ENCODE assay signal across 19 cellular contexts in the genomic region with DNA sequence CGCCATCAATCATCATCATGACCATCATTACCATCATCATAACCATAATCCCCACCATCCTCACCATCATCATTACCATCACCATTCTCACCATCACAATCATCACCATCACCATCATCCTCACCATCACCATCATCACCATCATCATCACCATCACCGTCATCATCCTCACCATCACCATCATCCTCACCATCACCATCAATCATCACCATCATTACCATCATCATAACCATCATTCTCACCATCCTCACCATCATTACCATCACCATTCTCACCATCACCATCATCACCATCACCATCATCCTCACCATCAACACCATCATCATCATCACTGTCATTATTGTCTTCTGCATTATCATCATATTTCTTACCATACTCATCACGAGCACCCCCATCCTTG.
DNase-seq lines count a peak whose midpoint lies in the region; ATAC-seq, FAIRE-seq and TF ChIP-seq lines count a peak whose summit lies in the region.
"Had no signal": no experiment of that assay in that cellular context is flagged by ENCODE, and none has a peak within 500 bp of the region (broad histone marks: within the 10 kb centered on the region; RNA-seq: fewer than 3 reads in every experiment).

No MANE protein-coding gene starts in this region.

- no peak for TF ChIP-seq EP300 in A549 (IDR thresholded peaks at IDR 0.05)
- TF ChIP-seq EP300 in H1 (IDR thresholded peaks at IDR 0.05; ENCODE audit: borderline replicate concordance in 1 of 2, low read depth in 2 of 2, low read length in 2 of 2): no peak

- H3K4me1 ChIP-seq in A549: no peaks in the 10 kb centered on the region
- no peaks in the 10 kb centered on the region for H3K4me1 ChIP-seq in H9 (ENCODE audit: insufficient read depth, low read length)
- no peaks in the 10 kb centered on the region for H3K4me1 ChIP-seq in IMR-90 (ENCODE audit: control insufficient read depth, insufficient read depth, low read length)
- no peaks in the 10 kb centered on the region for H3K4me1 ChIP-seq in H1 (replicated peaks in 1 of 4; ENCODE audit: control insufficient read depth in 3 of 4, insufficient read depth in 4 of 4, low read length in 3 of 4)

- H2BK120ac ChIP-seq in H9 (ENCODE audit: low read depth, low read length, poor library complexity, severe bottlenecking): no peak overlapping the region
- no peak overlapping the region for H2BK120ac ChIP-seq in IMR-90 (ENCODE audit: low read depth, low read length)
- H2BK120ac ChIP-seq in H1 (replicated peaks; ENCODE audit: low read depth, low read length): no peak overlapping the region

- H4K5ac ChIP-seq in H9 (ENCODE audit: insufficient read length, low read depth, low read length) (no peak overlapping the region), IMR-90 (ENCODE audit: low read depth, low read length) (no peak overlapping the region), H1 (ENCODE audit: insufficient read length, low read depth, low read length) (no peak overlapping the region)

- H3K4me3 Mint-ChIP-seq in H9: no peak overlapping the region
- H3K4me3 Mint-ChIP-seq: CD4-positive, alpha-beta memory T cell; HFFc6 had no signal

- no peak overlapping the region for H2AFZ ChIP-seq in H9 (ENCODE audit: low read length)
- no peak overlapping the region for H2AFZ ChIP-seq in IMR-90 (replicated peaks; ENCODE audit: low read length, poor library complexity)
- no peak overlapping the region for H2AFZ ChIP-seq in H1 (ENCODE audit: low read length)

- CTCF ChIA-PET in A549 (lab: Yijun Ruan, JAX) (no interaction called here), IMR-90 (lab: Yijun Ruan, JAX) (no interaction called here), H1 (lab: Charles Lee; ENCODE audit: partially characterized antibody) (no interaction called here)

- no peaks in the 10 kb centered on the region for H4K20me1 ChIP-seq in H9 (ENCODE audit: control insufficient read depth, insufficient read depth, insufficient read length)
- no peaks in the 10 kb centered on the region for H4K20me1 ChIP-seq in IMR-90 (ENCODE audit: insufficient read depth, low read length)
- H4K20me1 ChIP-seq in H1 (replicated peaks in 1 of 2; ENCODE audit: control insufficient read depth in 1 of 2, insufficient read depth in 2 of 2, low read length in 2 of 2): peaks cover 0 to 5% of the 10 kb centered on the region in 2 experiments

- 21% methylated on average over 3 of the region's 3 CpGs for WGBS in A549 (ENCODE audit: missing lambda C conversion rate)
- 100% methylated on average over 3 of the region's 3 CpGs for WGBS in H9 (ENCODE audit: extremely low coverage, insufficient read length, low lambda C conversion rate)
- WGBS in IMR-90 (ENCODE audit: extremely low coverage in 2 of 2, insufficient read length in 1 of 2), 2 experiments: 28 to 100% methylated on average over 1 to 3 of the region's 3 CpGs
- WGBS in H1 (ENCODE audit: extremely low coverage in 1 of 2, insufficient coverage in 1 of 2, insufficient read length in 1 of 2, insufficient replicate concordance in 2 of 2, low coverage in 1 of 2, low lambda C conversion rate in 2 of 2, missing lambda C conversion rate in 1 of 2), 2 experiments: 67 to 100% methylated on average over 1 to 3 of the region's 3 CpGs

- no peaks in the 10 kb centered on the region for H3K23me2 ChIP-seq in H9 (ENCODE audit: insufficient read length, low read depth, low read length, poor library complexity, severe bottlenecking)
- H3K23me2 ChIP-seq in H1 (ENCODE audit: low read depth, low read length): peaks cover 8% of the 10 kb centered on the region; the same call in 1 of the 2 replicates

- no peak for TF ChIP-seq RAD21 in A549 (conservative IDR thresholded peaks at IDR 0.05 in 1 of 2, IDR thresholded peaks at IDR 0.05 in 1 of 2)
- no peak for TF ChIP-seq RAD21 in IMR-90 (IDR thresholded peaks at IDR 0.05; ENCODE audit: low read length)
- TF ChIP-seq RAD21 in H1 (IDR thresholded peaks at IDR 0.05 in 1 of 2, conservative IDR thresholded peaks at IDR 0.05 in 1 of 2; ENCODE audit: low read depth in 2 of 2, low read length in 2 of 2): no peak

- no peaks in the 10 kb centered on the region for H3K36me3 ChIP-seq in IMR-90 (ENCODE audit: control insufficient read depth, insufficient read depth, low read length)
- H3K36me3 ChIP-seq in H1 (ENCODE audit: control insufficient read depth in 2 of 4, insufficient read depth in 4 of 4, low read length in 3 of 4): no peaks in the 10 kb centered on the region

- H4K91ac ChIP-seq in H9 (ENCODE audit: insufficient read length, low read depth, low read length) (no peak overlapping the region), IMR-90 (ENCODE audit: insufficient read depth, low read depth, low read length) (no peak overlapping the region), H1 (replicated peaks; ENCODE audit: insufficient read length, low read length) (no peak overlapping the region)

- no TSS peak for BruUV-seq in IMR-90 (replicated peaks; lab: Mats Ljungman, UMichigan)

- no peak for TF ChIP-seq CTCF in A549 (IDR thresholded peaks at IDR 0.05)
- TF ChIP-seq CTCF in H9 (conservative IDR thresholded peaks at IDR 0.05): no peak
- no peak for TF ChIP-seq CTCF in IMR-90 (conservative IDR thresholded peaks at IDR 0.05; ENCODE audit: low read depth, low read length)
- TF ChIP-seq CTCF in H1 (IDR thresholded peaks at IDR 0.05; ENCODE audit: control extremely low read depth in 1 of 3, insufficient read depth in 1 of 3, low read depth in 1 of 3, low read length in 3 of 3): no peak

- H2BK15ac ChIP-seq in H9 (ENCODE audit: low read depth, low read length): no peak overlapping the region
- H2BK15ac ChIP-seq in IMR-90 (ENCODE audit: low read depth, low read length): no peak overlapping the region
- H2BK15ac ChIP-seq in H1 (ENCODE audit: low read length): no peak overlapping the region

- H4K8ac ChIP-seq in H9 (replicated peaks; ENCODE audit: insufficient read length, low read depth, low read length) (peak overlapping the region; percentile 27), IMR-90 (ENCODE audit: low read depth in 2 of 2, low read length in 2 of 2) (no peak overlapping the region), H1 (ENCODE audit: extremely low read depth, insufficient read depth, low read length) (no peak overlapping the region)

- H3K4ac ChIP-seq in H9 (ENCODE audit: low read depth, low read length) (no peak overlapping the region), IMR-90 (ENCODE audit: low read depth, low read length) (no peak overlapping the region), H1 (replicated peaks; ENCODE audit: insufficient read length, low read depth, low read length) (no peak overlapping the region)

- no peaks in the 10 kb centered on the region for H3K9me1 ChIP-seq in IMR-90 (ENCODE audit: insufficient read depth, low read length)

- FAIRE-seq in A549 (lab: Jason Lieb, UNC) (no peak), H1 (lab: Jason Lieb, UNC) (no peak)
- FAIRE-seq: GM12892 had no signal

- intact Hi-C loops in IMR-90 (cut with micrococcal nuclease): no loop called here

- H3K4me3 ChIP-seq in A549: no peak overlapping the region
- no peak overlapping the region for H3K4me3 ChIP-seq in IMR-90 (ENCODE audit: insufficient read depth, low read depth, low read length)
- no peak overlapping the region for H3K4me3 ChIP-seq in H1 (ENCODE audit: extremely low read depth in 1 of 4, insufficient read depth in 2 of 4, low read depth in 3 of 4, low read length in 4 of 4)

- no peak overlapping the region for H2BK20ac ChIP-seq in H9 (ENCODE audit: low read depth, low read length, poor library complexity, severe bottlenecking)
- no peak overlapping the region for H2BK20ac ChIP-seq in IMR-90 (ENCODE audit: low read depth, low read length)
- no peak overlapping the region for H2BK20ac ChIP-seq in H1 (ENCODE audit: low read length)

- TF ChIP-seq POLR2A in A549 (IDR thresholded peaks at IDR 0.05; ENCODE audit: low read length) (no peak), IMR-90 (IDR thresholded peaks at IDR 0.05; ENCODE audit: low read depth, low read length) (no peak), H1 (IDR thresholded peaks at IDR 0.05; ENCODE audit: control extremely low read depth in 1 of 2, low read depth in 2 of 2, low read length in 2 of 2) (no peak)

- in situ Hi-C loops in IMR-90 (cut with MboI; ENCODE audit: low sequenced_read_pairs): no loop called here

- no peak overlapping the region for H2AK9ac ChIP-seq in IMR-90 (replicated peaks; ENCODE audit: low read depth, low read length, poor library complexity)

- H3K27ac Mint-ChIP-seq in H9: no peak overlapping the region
- H3K27ac Mint-ChIP-seq: CD4-positive, alpha-beta memory T cell; HFFc6 had no signal

- POLR2A ChIA-PET in A549 (lab: Yijun Ruan, JAX): no interaction called here
- POLR2A ChIA-PET in IMR-90 (lab: Charles Lee; ENCODE audit: unreplicated experiment): no interaction called here
- POLR2A ChIA-PET in H1 (lab: Charles Lee; ENCODE audit: partially characterized antibody): no interaction called here

- no peak overlapping the region for H3K27ac ChIP-seq in A549
- H3K27ac ChIP-seq in H9 (ENCODE audit: insufficient read length, low read depth, low read length): no peak overlapping the region
- no peak overlapping the region for H3K27ac ChIP-seq in IMR-90 (ENCODE audit: insufficient read depth, low read length)
- no peak overlapping the region for H3K27ac ChIP-seq in H1 (ENCODE audit: low read depth, low read length)

- H3K18ac ChIP-seq in H9 (ENCODE audit: insufficient read length, low read depth, low read length) (no peak overlapping the region), IMR-90 (ENCODE audit: low read depth, low read length) (no peak overlapping the region), H1 (ENCODE audit: extremely low read depth, low read length) (no peak overlapping the region)

- dilution Hi-C loops in IMR-90 (cut with HindIII; ENCODE audit: low sequenced_read_pairs, unreplicated experiment): no loop called here

- H3K9me3 Mint-ChIP-seq in H9: no peaks in the 10 kb centered on the region; a peak in 2 of 5 replicates

- no peaks in the 10 kb centered on the region for H3K36me3 Mint-ChIP-seq in H9 (ENCODE audit: insufficient read depth in 1 of 3, low read depth in 3 of 3)
- H3K36me3 Mint-ChIP-seq: CD4-positive, alpha-beta memory T cell had no signal

- H2BK12ac ChIP-seq in H9 (ENCODE audit: insufficient read length, low read depth, low read length) (no peak overlapping the region), H1 (ENCODE audit: low read depth, low read length) (no peak overlapping the region)

- no peaks in the 10 kb centered on the region for H3K4me1 Mint-ChIP-seq in H9
- H3K4me1 Mint-ChIP-seq: CD4-positive, alpha-beta memory T cell had no signal

- no peak overlapping the region for H3T11ph ChIP-seq in H9 (ENCODE audit: low read length)

- H3K9me3 ChIP-seq in A549 (0 out of 3 replicates have a peak, but pooled peaks cover 2% of the 10 kb centered on the region), H9 (ENCODE audit: control insufficient read depth, low read depth, low read length) (no peaks in the 10 kb centered on the region), IMR-90 (ENCODE audit: control insufficient read depth, insufficient read depth, low read length) (peaks cover 26% of the 10 kb centered on the region), H1 (ENCODE audit: insufficient read depth in 2 of 2, low read depth in 1 of 2, low read length in 1 of 2) (peaks cover 3 to 7% of the 10 kb centered on the region in 2 experiments; a peak in 2 of 4 replicates)

- H3K79me2 ChIP-seq in H9 (ENCODE audit: insufficient read depth, low read length) (no peaks in the 10 kb centered on the region), H1 (ENCODE audit: control insufficient read depth in 1 of 2, insufficient read depth in 2 of 2, low read length in 2 of 2) (no peaks in the 10 kb centered on the region)

- H3K9ac ChIP-seq in H9 (ENCODE audit: extremely low read depth, insufficient read length, low read length) (no peak overlapping the region), IMR-90 (ENCODE audit: low read depth, low read length) (no peak overlapping the region), H1 (replicated peaks in 1 of 4; ENCODE audit: extremely low read depth in 1 of 4, low read depth in 3 of 4, low read length in 3 of 4) (no peak overlapping the region)

- no peak overlapping the region for H3K14ac ChIP-seq in H9 (ENCODE audit: insufficient read depth, low read length)
- no peak overlapping the region for H3K14ac ChIP-seq in IMR-90 (replicated peaks; ENCODE audit: low read depth, low read length)
- H3K14ac ChIP-seq in H1 (ENCODE audit: insufficient read length): no peak overlapping the region

- H2AK5ac ChIP-seq in H9 (ENCODE audit: insufficient read length, low read length) (no peak overlapping the region), IMR-90 (ENCODE audit: low read depth, low read length) (no peak overlapping the region), H1 (ENCODE audit: low read depth, low read length) (0 out of 2 replicates have a peak overlapping the region, but pooled peaks have one; percentile 79)

- H3K79me1 ChIP-seq in H9 (ENCODE audit: insufficient read depth, low read depth, low read length, poor library complexity, severe bottlenecking): no peaks in the 10 kb centered on the region
- H3K79me1 ChIP-seq in IMR-90 (ENCODE audit: low read depth in 1 of 2, low read length in 2 of 2): no peaks in the 10 kb centered on the region
- H3K79me1 ChIP-seq in H1 (ENCODE audit: low read depth, low read length): no peaks in the 10 kb centered on the region

- H3K27me3 Mint-ChIP-seq in H9 (ENCODE audit: low read depth): peaks cover 23% of the 10 kb centered on the region

- H3K56ac ChIP-seq in H9 (ENCODE audit: insufficient read length, low read depth, low read length): peak overlapping the region; percentile 19
- no peak overlapping the region for H3K56ac ChIP-seq in IMR-90 (ENCODE audit: extremely low read depth, insufficient read depth, low read length)
- peak overlapping the region; percentile 62 for H3K56ac ChIP-seq in H1 (replicated peaks; ENCODE audit: insufficient read length, low read depth, low read length)

- ATAC-seq in A549: no peak
- no peak for ATAC-seq in IMR-90 (ENCODE audit: low read depth)
- ATAC-seq: HCT116 had no signal

- H3K27me3 ChIP-seq in H9 (ENCODE audit: insufficient read depth, low read length): no peaks in the 10 kb centered on the region
- H3K27me3 ChIP-seq in IMR-90 (ENCODE audit: control insufficient read depth, insufficient read depth, low read length): no peaks in the 10 kb centered on the region
- no peaks in the 10 kb centered on the region; a peak in 1 of 7 replicates for H3K27me3 ChIP-seq in H1 (replicated peaks in 1 of 4; ENCODE audit: control insufficient read depth in 3 of 4, extremely low read depth in 1 of 4, insufficient read depth in 3 of 4, low read length in 3 of 4)

- H3K4me2 ChIP-seq in A549 (no peak overlapping the region), H9 (ENCODE audit: insufficient read depth, insufficient read length, low read length) (no peak overlapping the region), IMR-90 (ENCODE audit: low read depth, low read length) (no peak overlapping the region), H1 (ENCODE audit: insufficient read depth in 1 of 2, low read depth in 2 of 2, low read length in 2 of 2) (no peak overlapping the region)

- H3K23ac ChIP-seq in H9 (ENCODE audit: insufficient read length, low read depth, low read length) (no peak overlapping the region), IMR-90 (ENCODE audit: low read depth, low read length) (no peak overlapping the region), H1 (ENCODE audit: insufficient read length) (no peak overlapping the region)

- DNase-seq in A549 (ENCODE audit: low read depth in 1 of 2, low spot score in 1 of 2): no peak
- DNase-seq in H9: no peak
- DNase-seq in IMR-90: no peak
- DNase-seq in H1 (ENCODE audit: low read depth in 1 of 2, low spot score in 2 of 2): no peak
- DNase-seq in nucleus accumbens (lab: John Stamatoyannopoulos, UW): no peak
- no peak for DNase-seq in activated gamma-delta T cell treated with Interleukin-2 at 50 U/mL for 16 hours
- DNase-seq in NCI-H2081 (lab: John Stamatoyannopoulos, UW): no peak
- DNase-seq: 8988T; C1 segment of cervical spinal cord; Calu3; CD4-positive, alpha-beta memory T cell; COR-L47; DMS53; DMS79 treated with DMSO at 0.1 percent for 48 hours; GF-D8; GOT3; HFFc6 had no signal

- H2BK5ac ChIP-seq in H9 (ENCODE audit: insufficient read length, low read length): no peak overlapping the region
- H2BK5ac ChIP-seq in IMR-90 (ENCODE audit: low read depth, low read length, poor library complexity, severe bottlenecking): peak overlapping the region; percentile 54
- no peak overlapping the region for H2BK5ac ChIP-seq in H1 (ENCODE audit: low read depth, low read length)
